In genomic region chr1:89822109-89822962, GRCh38 we compare ENCODE assay signal across 1 cellular context.
TF ChIP-seq lines count a peak whose summit lies in the region.

No MANE protein-coding gene starts in this region.

TF ChIP-seq in K562, 482 proteins besides CTCF, POLR2A, EP300 and RAD21 (continued from another document and continues in another):
- TF ChIP-seq THAP12 (CRISPR knock-in tag; IDR thresholded peaks at IDR 0.05) (no peak), ZBTB8A (IDR thresholded peaks at IDR 0.05; ENCODE audit: partially characterized antibody) (no peak), CREB1 (IDR thresholded peaks at IDR 0.05) (no peak), CREB1 (CRISPR knock-in tag; IDR thresholded peaks at IDR 0.05) (no peak), ZNF830 (CRISPR knock-in tag; IDR thresholded peaks at IDR 0.05) (no peak), TCF15 (CRISPR knock-in tag; IDR thresholded peaks at IDR 0.05) (no peak), TAL1 (IDR thresholded peaks at IDR 0.05) (no peak), CBX3 (IDR thresholded peaks at IDR 0.05; ENCODE audit: borderline replicate concordance in 1 of 2, low read length in 2 of 2) (no peak), HMGXB4 (CRISPR knock-in tag; IDR thresholded peaks at IDR 0.05) (no peak), ZNF76 (CRISPR knock-in tag; IDR thresholded peaks at IDR 0.05; ENCODE audit: borderline replicate concordance) (no peak), TBP (optimal IDR thresholded peaks at IDR 0.05; ENCODE audit: low read depth, low read length) (no peak), MIER1 (IDR thresholded peaks at IDR 0.05; ENCODE audit: low read depth) (no peak), XRCC3 (IDR thresholded peaks at IDR 0.05) (no peak), TFAP4 (CRISPR knock-in tag; IDR thresholded peaks at IDR 0.05; ENCODE audit: borderline replicate concordance) (no peak; the same call in 1 of the 2 replicates), BACH1 (tag; IDR thresholded peaks at IDR 0.05) (0 out of 2 replicates have a peak, but pooled peaks have one; percentile 22), ZKSCAN8 (CRISPR knock-in tag; IDR thresholded peaks at IDR 0.05) (no peak), SPI1 (IDR thresholded peaks at IDR 0.05; ENCODE audit: borderline replicate concordance, low read depth, low read length) (no peak), ZNF778 (CRISPR knock-in tag; IDR thresholded peaks at IDR 0.05) (no peak), PHF8 (IDR thresholded peaks at IDR 0.05; ENCODE audit: borderline replicate concordance, low read length) (no peak; the same call in 1 of the 2 replicates), KLF16 (IDR thresholded peaks at IDR 0.05) (no peak), ZFP30 (CRISPR knock-in tag; IDR thresholded peaks at IDR 0.05; ENCODE audit: borderline replicate concordance) (no peak), KLF6 (CRISPR knock-in tag; IDR thresholded peaks at IDR 0.05; ENCODE audit: borderline replicate concordance) (no peak), CEBPB (tag; IDR thresholded peaks at IDR 0.05) (no peak), ZNF511 (CRISPR knock-in tag; IDR thresholded peaks at IDR 0.05) (no peak), USF1 (CRISPR knock-in tag; IDR thresholded peaks at IDR 0.05) (no peak), SMARCB1 (IDR thresholded peaks at IDR 0.05; ENCODE audit: insufficient read length, low read depth) (no peak), SUPT5H (IDR thresholded peaks at IDR 0.05) (peak; percentile 40; the same call in 1 of the 2 replicates), MITF (IDR thresholded peaks at IDR 0.05) (no peak), POLR2H (tag; IDR thresholded peaks at IDR 0.05; ENCODE audit: low read depth) (0 out of 2 replicates have a peak, but pooled peaks have one; percentile 62), ZNF41 (CRISPR knock-in tag; conservative IDR thresholded peaks at IDR 0.05) (no peak), ZNF274 (IDR thresholded peaks at IDR 0.05; ENCODE audit: borderline replicate concordance, low read depth, low read length) (no peak), ZNF644 (tag; IDR thresholded peaks at IDR 0.05; ENCODE audit: low read depth) (no peak), ILF3 (IDR thresholded peaks at IDR 0.05; ENCODE audit: borderline replicate concordance) (no peak; the same call in 1 of the 2 replicates), ELF2 (CRISPR knock-in tag; IDR thresholded peaks at IDR 0.05) (no peak), TBL1XR1 (IDR thresholded peaks at IDR 0.05; ENCODE audit: low read length in 2 of 2) (no peak), L3MBTL2 (IDR thresholded peaks at IDR 0.05) (no peak), ZNF57 (CRISPR knock-in tag; IDR thresholded peaks at IDR 0.05) (no peak), LEF1 (IDR thresholded peaks at IDR 0.05) (0 out of 2 replicates have a peak, but pooled peaks have one; percentile 3), BRD9 (IDR thresholded peaks at IDR 0.05; ENCODE audit: low read depth, partially characterized antibody) (peak; percentile 47), ZNF212 (CRISPR knock-in tag; IDR thresholded peaks at IDR 0.05) (no peak), GATA2 (CRISPR knock-in tag; IDR thresholded peaks at IDR 0.05) (no peak), ZNF695 (CRISPR knock-in tag; IDR thresholded peaks at IDR 0.05) (no peak), MBD1 (CRISPR knock-in tag; IDR thresholded peaks at IDR 0.05) (no peak), RBM34 (IDR thresholded peaks at IDR 0.05; ENCODE audit: borderline replicate concordance, insufficient read depth, low read length) (no peak), GMEB1 (CRISPR knock-in tag; IDR thresholded peaks at IDR 0.05) (no peak), ZNF263 (CRISPR knock-in tag; IDR thresholded peaks at IDR 0.05; ENCODE audit: borderline replicate concordance) (no peak), IRF9 (tag; IDR thresholded peaks at IDR 0.05) (no peak), HCFC1 (IDR thresholded peaks at IDR 0.05; ENCODE audit: low read depth, low read length) (no peak; the same call in 1 of the 2 replicates), ZNF324 (CRISPR knock-in tag; IDR thresholded peaks at IDR 0.05) (no peak), ZNF584 (CRISPR knock-in tag; IDR thresholded peaks at IDR 0.05; ENCODE audit: low read depth) (no peak), EWSR1 (IDR thresholded peaks at IDR 0.05; ENCODE audit: borderline replicate concordance, low read depth, partially characterized antibody) (no peak), CBFA2T3 (IDR thresholded peaks at IDR 0.05) (no peak), TEAD4 (IDR thresholded peaks at IDR 0.05; ENCODE audit: low read length) (no peak), TEAD4 (CRISPR knock-in tag; IDR thresholded peaks at IDR 0.05; ENCODE audit: borderline replicate concordance) (no peak), MTA3 (IDR thresholded peaks at IDR 0.05; ENCODE audit: borderline replicate concordance) (no peak), CBX8 (IDR thresholded peaks at IDR 0.05; ENCODE audit: borderline replicate concordance, extremely low read depth, low read depth, low read length, poor library complexity, severe bottlenecking) (no peak), RBM15 (IDR thresholded peaks at IDR 0.05; ENCODE audit: insufficient read depth, low read length) (no peak), U2AF1 (optimal IDR thresholded peaks at IDR 0.05; ENCODE audit: low read depth, low read length) (no peak), POLR3G (IDR thresholded peaks at IDR 0.05; ENCODE audit: extremely low read depth, insufficient read length, insufficient replicate concordance) (no peak), HINFP (tag; conservative IDR thresholded peaks at IDR 0.05; ENCODE audit: low read depth) (no peak), ZBTB26 (CRISPR knock-in tag; IDR thresholded peaks at IDR 0.05) (peak; percentile 94; the same call in 1 of the 2 replicates)
